8 cellular contexts compared by ENCODE assay signal in genomic region chr4:82372874-82373815, GRCh38. TPM values are rescaled to one million over a fixed set of nuclear protein-coding genes. Genes with fewer than 3 reads are reported as not detected.
A peak's percentile ranks its signal among the peaks of the same experiment; 100 is the strongest.
DNase-seq lines count a peak whose midpoint lies in the region; ATAC-seq and TF ChIP-seq lines count a peak whose summit lies in the region.

No MANE protein-coding gene starts in this region.

- peak overlapping the region; percentile 59; the same call in 1 of the 2 replicates for H4K5ac ChIP-seq in IMR-90 (ENCODE audit: low read depth, low read length)

- H2BK120ac ChIP-seq in IMR-90 (ENCODE audit: low read depth, low read length) = 0 out of 2 replicates have a peak overlapping the region, but pooled peaks have one; percentile 7

- H3K18ac ChIP-seq in IMR-90 (ENCODE audit: low read depth, low read length) = peak overlapping the region; percentile 45; the same call in 1 of the 2 replicates

- peak overlapping the region; percentile 100 for H3K27ac Mint-ChIP-seq in nephron progenitor cell

- H3K9me3 Mint-ChIP-seq in nephron progenitor cell = peaks cover 12% of the 10 kb centered on the region

- CTCF ChIA-PET in IMR-90 (lab: Yijun Ruan, JAX) = interaction anchor here (3.2 kb wide), 1 partner anchor 12 kb away, joined by 13 read pairs; no protein-coding TSS in a partner anchor

- TF ChIP-seq POLR2A in IMR-90 (IDR thresholded peaks at IDR 0.05; ENCODE audit: low read depth, low read length) (peak; percentile 72), Peyer's patch (IDR thresholded peaks at IDR 0.05) (peak in 1 of 2 donors; percentile 18)

- H3K4me3 Mint-ChIP-seq in nephron progenitor cell = peak overlapping the region; percentile 99

- H3K9me1 ChIP-seq in IMR-90 (ENCODE audit: insufficient read depth, low read length) = peaks cover 4% of the 10 kb centered on the region; the same call in 1 of the 2 replicates

- H3K9ac ChIP-seq in IMR-90 (ENCODE audit: low read depth, low read length) = peak overlapping the region; percentile 96

- ATAC-seq in GM21576 (IDR thresholded peaks at IDR 0.05; ENCODE audit: unreplicated experiment) = peak; percentile 21
- peak; percentile 30 for ATAC-seq in IMR-90 (ENCODE audit: low read depth)
- ATAC-seq in stimulated activated naive CD8-positive, alpha-beta T cell treated with anti-CD3 and anti-CD28 coated beads, Interleukin-15, Interleukin-2, amounts not matched to agents 100 U/mL and 50 U/mL, for 24 hours = peak; percentile 44

- peaks cover 8 to 29% of the 10 kb centered on the region in 2 experiments for H3K79me1 ChIP-seq in IMR-90 (ENCODE audit: low read depth in 1 of 2, low read length in 2 of 2)

- TF ChIP-seq RAD21 in IMR-90 (IDR thresholded peaks at IDR 0.05; ENCODE audit: low read length) = no peak

- dilution Hi-C loops in IMR-90 (cut with HindIII; ENCODE audit: low sequenced_read_pairs, unreplicated experiment) = no loop called here

- peak overlapping the region; percentile 84 for H4K91ac ChIP-seq in IMR-90 (ENCODE audit: insufficient read depth, low read depth, low read length)

- peak overlapping the region; percentile 94 for H3K4me2 ChIP-seq in IMR-90 (ENCODE audit: low read depth, low read length)

- H4K8ac ChIP-seq in IMR-90 (ENCODE audit: low read depth in 2 of 2, low read length in 2 of 2) = peak overlapping the region; percentile 77 to 85

- peaks cover 53% of the 10 kb centered on the region for H4K20me1 ChIP-seq in IMR-90 (ENCODE audit: insufficient read depth, low read length)

- H3K4me1 ChIP-seq in IMR-90 (ENCODE audit: control insufficient read depth, insufficient read depth, low read length) (no peaks in the 10 kb centered on the region), Peyer's patch (peaks cover 0 to 41% (median 8%) of the 10 kb centered on the region in 4 donors)

- H2AK5ac ChIP-seq in IMR-90 (ENCODE audit: low read depth, low read length) = peak overlapping the region; percentile 90

- peak overlapping the region; percentile 98 for H2AK9ac ChIP-seq in IMR-90 (replicated peaks; ENCODE audit: low read depth, low read length, poor library complexity)

- no peaks in the 10 kb centered on the region for H3K27me3 ChIP-seq in IMR-90 (ENCODE audit: control insufficient read depth, insufficient read depth, low read length)
- no peaks in the 10 kb centered on the region for H3K27me3 ChIP-seq in Peyer's patch

- peak overlapping the region; percentile 89 for H3K14ac ChIP-seq in IMR-90 (replicated peaks; ENCODE audit: low read depth, low read length)

- in situ Hi-C loops in IMR-90 (cut with MboI; ENCODE audit: low sequenced_read_pairs) = no loop called here

- H3K36me3 Mint-ChIP-seq in nephron progenitor cell (ENCODE audit: low read depth) = peaks cover 41% of the 10 kb centered on the region

- WGBS in IMR-90 (ENCODE audit: extremely low coverage in 2 of 2, insufficient read length in 1 of 2), 2 experiments = 1% methylated on average over 28 of the region's 75 CpGs; no CpG with 5 or more reads in 1 of the 2 experiments

- DNase-seq in DMS153 (lab: John Stamatoyannopoulos, UW) = peak; percentile 70
- peak; percentile 57 for DNase-seq in IMR-90
- DNase-seq in Peyer's patch = peak; percentile 78 to 89 (median 82)
- peak; percentile 16 to 54 for DNase-seq in activated T-helper 1 cell treated with anti-CD3 and anti-CD28 coated beads, Interleukin-2, amount 50 U/mL, for 16 hours (ENCODE audit: low read depth in 1 of 2, low spot score in 1 of 2)
- peak; percentile 66 for DNase-seq in fibroblast of pulmonary artery (ENCODE audit: low read depth)
- peak; percentile 61 for DNase-seq in nephron progenitor cell
- DNase-seq in stimulated activated naive CD8-positive, alpha-beta T cell treated with anti-CD3 and anti-CD28 coated beads, Interleukin-15, Interleukin-2, amounts not matched to agents 100 U/mL and 50 U/mL, for 24 hours = peak; percentile 84

- no peaks in the 10 kb centered on the region for H3K27me3 Mint-ChIP-seq in nephron progenitor cell (ENCODE audit: low read depth, poor library complexity)

- H3K27ac ChIP-seq in IMR-90 (ENCODE audit: insufficient read depth, low read length) = peak overlapping the region; percentile 92
- peak overlapping the region; percentile 93 to 100 (median 99) for H3K27ac ChIP-seq in Peyer's patch

- peaks cover 53% of the 10 kb centered on the region for H3K4me1 Mint-ChIP-seq in nephron progenitor cell

- POLR2A ChIA-PET in IMR-90 (lab: Charles Lee; ENCODE audit: unreplicated experiment) = no interaction called here

- TF ChIP-seq CTCF in IMR-90 (conservative IDR thresholded peaks at IDR 0.05; ENCODE audit: low read depth, low read length) (no peak), Peyer's patch (IDR thresholded peaks at IDR 0.05) (no peak), fibroblast of pulmonary artery (IDR thresholded peaks at IDR 0.05; ENCODE audit: low read length, missing control alignments) (no peak), nephron progenitor cell (IDR thresholded peaks at IDR 0.05) (no peak)

- H2BK20ac ChIP-seq in IMR-90 (ENCODE audit: low read depth, low read length) = no peak overlapping the region

- H3K4ac ChIP-seq in IMR-90 (ENCODE audit: low read depth, low read length) = peak overlapping the region; percentile 89

- no peak overlapping the region; the same call in 2 of the 3 replicates for H2BK15ac ChIP-seq in IMR-90 (ENCODE audit: low read depth, low read length)

- H3K56ac ChIP-seq in IMR-90 (ENCODE audit: extremely low read depth, insufficient read depth, low read length) = peak overlapping the region; percentile 84

- peak overlapping the region; percentile 92 for H2BK5ac ChIP-seq in IMR-90 (ENCODE audit: low read depth, low read length, poor library complexity, severe bottlenecking)

- H3K9me3 ChIP-seq in IMR-90 (ENCODE audit: control insufficient read depth, insufficient read depth, low read length) = no peaks in the 10 kb centered on the region
- H3K9me3 ChIP-seq in Peyer's patch = no peaks in the 10 kb centered on the region

- peak overlapping the region; percentile 94 for H2AFZ ChIP-seq in IMR-90 (replicated peaks; ENCODE audit: low read length, poor library complexity)

- intact Hi-C loops in IMR-90 (cut with micrococcal nuclease) = no loop called here

- H3K23ac ChIP-seq in IMR-90 (ENCODE audit: low read depth, low read length) = peak overlapping the region; percentile 92

- H3K4me3 ChIP-seq in IMR-90 (ENCODE audit: insufficient read depth, low read depth, low read length) = peak overlapping the region; percentile 83
- H3K4me3 ChIP-seq in Peyer's patch = peak overlapping the region; percentile 90 to 98 (median 96)
- peak overlapping the region; percentile 98 for H3K4me3 ChIP-seq in fibroblast of pulmonary artery (replicated peaks; ENCODE audit: low read depth, low read length)

- TSS peak; percentile 25 for BruUV-seq in IMR-90 (replicated peaks; lab: Mats Ljungman, UMichigan)

- H3K36me3 ChIP-seq in IMR-90 (ENCODE audit: control insufficient read depth, insufficient read depth, low read length) = peaks cover 3% of the 10 kb centered on the region; the same call in 1 of the 2 replicates
- H3K36me3 ChIP-seq in Peyer's patch = peaks cover 0 to 5% (median 0%) of the 10 kb centered on the region in 3 donors

TF ChIP-seq in IMR-90, 13 proteins besides CTCF, POLR2A, EP300 and RAD21:
- TF ChIP-seq MAZ (IDR thresholded peaks at IDR 0.05; ENCODE audit: borderline replicate concordance, low read depth, low read length) (0 out of 2 replicates have a peak, but pooled peaks have one; percentile 23), BHLHE40 (IDR thresholded peaks at IDR 0.05; ENCODE audit: low read depth, low read length) (peak; percentile 23; the same call in 1 of the 2 replicates), RFX5 (IDR thresholded peaks at IDR 0.05; ENCODE audit: low read depth, low read length) (no peak), MXI1 (IDR thresholded peaks at IDR 0.05; ENCODE audit: borderline replicate concordance, low read depth, low read length) (peak; percentile 97), CHD1 (IDR thresholded peaks at IDR 0.05; ENCODE audit: low read depth, low read length) (peak; percentile 64)

RNA-seq across cellular contexts. Expression of gene HNRNPD, which starts 0.6 kb away (rescaled TPM):
- total RNA-seq in IMR-90 (2012; rRNA removed) (9.7 and 26.1 TPM in 2 replicates), Peyer's patch (100 to 1,000 TPM in 3 of 4 donors, 10 to 100 TPM in 1; 95.6 to 342 (median 136) TPM)
- polyA plus RNA-seq in IMR-90 (2012; rRNA removed) = 118 and 142 TPM in 2 replicates
- polyA plus RNA-seq in IMR-90 (2012; cell fraction: cytosol; rRNA removed) = 261 and 286 TPM in 2 replicates
- 487 and 553 TPM in 2 replicates for polyA plus RNA-seq in IMR-90 (2012; cell fraction: nucleus; rRNA removed; ENCODE audit: low replicate concordance)

RNA-seq across cellular contexts. Expression of gene HNRNPDL, which starts 57.1 kb away (rescaled TPM):
- total RNA-seq in IMR-90 (2012; rRNA removed) = 52.9 and 203 TPM in 2 replicates
- polyA plus RNA-seq in IMR-90 (2012; rRNA removed) = 249 and 276 TPM in 2 replicates
- 25.2 and 31.1 TPM in 2 replicates for polyA plus RNA-seq in IMR-90 (2012; cell fraction: cytosol; rRNA removed)
- polyA plus RNA-seq in IMR-90 (2012; cell fraction: nucleus; rRNA removed; ENCODE audit: low replicate concordance) = 95.7 and 500 TPM in 2 replicates
- 100 to 1,000 TPM in 2 of 4 donors, 10 to 100 TPM in 2; 61.8 to 210 (median 101) TPM for total RNA-seq in Peyer's patch

RNA-seq across cellular contexts. Expression of gene ENOPH1, which starts 57.2 kb away (rescaled TPM):
- total RNA-seq in IMR-90 (2012; rRNA removed) = 36.0 and 51.7 TPM in 2 replicates
- 12.3 and 18.0 TPM in 2 replicates for polyA plus RNA-seq in IMR-90 (2012; rRNA removed)
- polyA plus RNA-seq in IMR-90 (2012; cell fraction: cytosol; rRNA removed) = 3.7 and 4.8 TPM in 2 replicates
- 1.5 and 5.9 TPM in 2 replicates for polyA plus RNA-seq in IMR-90 (2012; cell fraction: nucleus; rRNA removed; ENCODE audit: low replicate concordance)
- total RNA-seq in Peyer's patch = 10 to 100 TPM in 3 of 4 donors, 1 to 10 TPM in 1; 8.2 to 18.6 (median 15.2) TPM

Comparison
In these comparisons a context has a peak if more than half of its experiments do, and no peak if none do; other contexts are left out.
1. Peak in every context shown above with its lines: DNase-seq, ATAC-seq, H3K4me3 ChIP-seq and H3K27ac ChIP-seq.